In genomic region chr15:40115670-40116093, GRCh38 we compare ENCODE assay signal across 1 cellular context.
TF ChIP-seq lines count a peak whose summit lies in the region.

No MANE protein-coding gene starts in this region.

TF ChIP-seq in HEK293, 187 proteins besides CTCF, POLR2A, EP300 and RAD21 (continued from another document):
- TF ChIP-seq ZBTB48 (tag by site-specific recombination; IDR thresholded peaks at IDR 0.05): no peak
- peak; percentile 45; the same call in 1 of the 2 replicates for TF ChIP-seq REST (tag by site-specific recombination; IDR thresholded peaks at IDR 0.05)
- TF ChIP-seq PATZ1 (tag by site-specific recombination; IDR thresholded peaks at IDR 0.05): 0 out of 2 replicates have a peak, but pooled peaks have one; percentile 13
- no peak for TF ChIP-seq ZNF266 (tag by site-specific recombination; IDR thresholded peaks at IDR 0.05; ENCODE audit: low read depth)
- TF ChIP-seq KLF1 (tag by site-specific recombination; IDR thresholded peaks at IDR 0.05): no peak
- peak; percentile 48; the same call in 1 of the 2 replicates for TF ChIP-seq ZBTB17 (tag by site-specific recombination; IDR thresholded peaks at IDR 0.05)
- TF ChIP-seq SALL2 (tag by site-specific recombination; IDR thresholded peaks at IDR 0.05; ENCODE audit: borderline replicate concordance): no peak
- no peak for TF ChIP-seq ZNF350 (tag by site-specific recombination; IDR thresholded peaks at IDR 0.05)
- no peak for TF ChIP-seq TCF7L2 (IDR thresholded peaks at IDR 0.05; ENCODE audit: borderline replicate concordance, low read depth, low read length)
- no peak for TF ChIP-seq ZNF585B (tag by site-specific recombination; IDR thresholded peaks at IDR 0.05)
- no peak for TF ChIP-seq ZNF10 (tag by site-specific recombination; IDR thresholded peaks at IDR 0.05)
- no peak for TF ChIP-seq ZNF658 (tag by site-specific recombination; IDR thresholded peaks at IDR 0.05)
- TF ChIP-seq HOXD13 (CRISPR knock-in tag; IDR thresholded peaks at IDR 0.05; ENCODE audit: borderline replicate concordance): peak; percentile 72; the same call in 1 of the 2 replicates
- TF ChIP-seq SCRT1 (tag by site-specific recombination; IDR thresholded peaks at IDR 0.05; ENCODE audit: borderline replicate concordance): peak; percentile 98
- no peak for TF ChIP-seq FEZF1 (tag by site-specific recombination; IDR thresholded peaks at IDR 0.05)
- no peak for TF ChIP-seq ZNF311 (tag by site-specific recombination; IDR thresholded peaks at IDR 0.05; ENCODE audit: borderline replicate concordance)
- no peak for TF ChIP-seq ZNF510 (tag by site-specific recombination; IDR thresholded peaks at IDR 0.05; ENCODE audit: insufficient replicate concordance)
